In genomic region chr19:14370169-14370998, GRCh38 we compare ENCODE assay signal across 9 cellular contexts. TPM values are rescaled to one million over a fixed set of nuclear protein-coding genes. Genes with fewer than 3 reads are reported as not detected.
DNase-seq lines count a peak whose midpoint lies in the region; ATAC-seq, FAIRE-seq and TF ChIP-seq lines count a peak whose summit lies in the region.
"Had no signal": no experiment of that assay in that cellular context is flagged by ENCODE, and none has a peak within 500 bp of the region (broad histone marks: within the 10 kb centered on the region; RNA-seq: fewer than 3 reads in every experiment).

No MANE protein-coding gene starts in this region.

- FAIRE-seq in GM12891 (lab: Jason Lieb, UNC), result no peak
- FAIRE-seq: TTC549 had no signal

- H3K27me3 Mint-ChIP-seq in CD4-positive, CD25-positive, alpha-beta regulatory T cell, result peaks cover 6% of the 10 kb centered on the region
- H3K27me3 Mint-ChIP-seq in activated naive CD8-positive, alpha-beta T cell, result no peaks in the 10 kb centered on the region
- no peaks in the 10 kb centered on the region for H3K27me3 Mint-ChIP-seq in nephron (ENCODE audit: low read depth)

- H3K36me3 ChIP-seq in CD4-positive, CD25-positive, alpha-beta regulatory T cell (ENCODE audit: control insufficient read depth, insufficient read depth, low read length), result no peaks in the 10 kb centered on the region
- H3K36me3 ChIP-seq in MG63, result no peaks in the 10 kb centered on the region

- peaks cover 85% of the 10 kb centered on the region for H3K4me1 ChIP-seq in CD4-positive, CD25-positive, alpha-beta regulatory T cell (ENCODE audit: control insufficient read depth, insufficient read depth, low read length, poor library complexity, severe bottlenecking)

- no peak for TF ChIP-seq POLR2A in GM12891 (IDR thresholded peaks at IDR 0.05; ENCODE audit: low read depth, low read length)

- intact Hi-C loops in posterior cingulate gyrus (cut with DNase I), result no loop called here

- H3K36me3 Mint-ChIP-seq in CD4-positive, CD25-positive, alpha-beta regulatory T cell, result no peaks in the 10 kb centered on the region
- peaks cover 2% of the 10 kb centered on the region for H3K36me3 Mint-ChIP-seq in activated naive CD8-positive, alpha-beta T cell
- H3K36me3 Mint-ChIP-seq in nephron (ENCODE audit: low read depth), result no peaks in the 10 kb centered on the region

- H3K9me3 Mint-ChIP-seq in CD4-positive, CD25-positive, alpha-beta regulatory T cell, result peaks cover 0 to 2% (median 0%) of the 10 kb centered on the region in 7 donors
- H3K9me3 Mint-ChIP-seq in activated naive CD8-positive, alpha-beta T cell (ENCODE audit: low read depth), result no peaks in the 10 kb centered on the region
- H3K9me3 Mint-ChIP-seq in nephron, result no peaks in the 10 kb centered on the region

- peak; percentile 23 to 29 for ATAC-seq in CD4-positive, CD25-positive, alpha-beta regulatory T cell (ENCODE audit: low read depth in 2 of 2)

- no peaks in the 10 kb centered on the region for H3K9me3 ChIP-seq in CD4-positive, CD25-positive, alpha-beta regulatory T cell (ENCODE audit: control insufficient read depth in 2 of 2, low read length in 2 of 2)
- H3K9me3 ChIP-seq in MG63, result no peaks in the 10 kb centered on the region

- H3K27ac ChIP-seq in CD4-positive, CD25-positive, alpha-beta regulatory T cell (ENCODE audit: insufficient read depth, low read length, poor library complexity, severe bottlenecking), result peak overlapping the region; percentile 99

- peaks cover 15 to 78% (median 36%) of the 10 kb centered on the region in 4 donors for H3K4me1 Mint-ChIP-seq in CD4-positive, CD25-positive, alpha-beta regulatory T cell
- H3K4me1 Mint-ChIP-seq in activated naive CD8-positive, alpha-beta T cell (ENCODE audit: low read depth), result peaks cover 73% of the 10 kb centered on the region
- peaks cover 24% of the 10 kb centered on the region for H3K4me1 Mint-ChIP-seq in nephron

- peak overlapping the region; percentile 92 to 99 (median 99) for H3K27ac Mint-ChIP-seq in CD4-positive, CD25-positive, alpha-beta regulatory T cell
- H3K27ac Mint-ChIP-seq in activated naive CD8-positive, alpha-beta T cell, result peak overlapping the region; percentile 100
- H3K27ac Mint-ChIP-seq in nephron, result peak overlapping the region; percentile 53 to 86 (median 73)

- H3K4me3 Mint-ChIP-seq in CD4-positive, CD25-positive, alpha-beta regulatory T cell, result peak overlapping the region; percentile 87 to 95 (median 91)
- H3K4me3 Mint-ChIP-seq in activated naive CD8-positive, alpha-beta T cell, result peak overlapping the region; percentile 90
- no peak overlapping the region for H3K4me3 Mint-ChIP-seq in nephron

- no peak for TF ChIP-seq CTCF in nephron (IDR thresholded peaks at IDR 0.05; ENCODE audit: unreplicated experiment in 3 of 3)

- H3K27me3 ChIP-seq in CD4-positive, CD25-positive, alpha-beta regulatory T cell (ENCODE audit: control insufficient read depth, insufficient read depth, low read length), result no peaks in the 10 kb centered on the region
- H3K27me3 ChIP-seq in MG63, result no peaks in the 10 kb centered on the region

- DNase-seq in CD4-positive, CD25-positive, alpha-beta regulatory T cell, result peak; percentile 56 to 77 (median 67)
- DNase-seq in NOMO-1 (lab: John Stamatoyannopoulos, UW; ENCODE audit: unreplicated experiment in 2 of 2), result peak; percentile 41 to 64
- DNase-seq in GM12891 (ENCODE audit: insufficient read length, low spot score), result no peak
- no peak for DNase-seq in NCI-H526 treated with DMSO at 0.1 percent for 48 hours (lab: John Stamatoyannopoulos, UW)
- no peak for DNase-seq in posterior cingulate gyrus
- no peak for DNase-seq in MG63

- peak overlapping the region; percentile 73 for H3K4me3 ChIP-seq in CD4-positive, CD25-positive, alpha-beta regulatory T cell (ENCODE audit: low read depth, low read length)
- no peak overlapping the region for H3K4me3 ChIP-seq in MG63

TF ChIP-seq in GM12891, 5 proteins besides CTCF, POLR2A, EP300 and RAD21:
- TF ChIP-seq POLR2AphosphoS5 (IDR thresholded peaks at IDR 0.05; ENCODE audit: low read depth, low read length) (no peak), TAF1 (IDR thresholded peaks at IDR 0.05; ENCODE audit: low read depth, low read length) (no peak), SPI1 (IDR thresholded peaks at IDR 0.05; ENCODE audit: low read depth, low read length) (no peak), POU2F2 (IDR thresholded peaks at IDR 0.05; ENCODE audit: low read depth, low read length) (no peak), PAX5 (IDR thresholded peaks at IDR 0.05; ENCODE audit: insufficient read depth, low read length, severe bottlenecking) (no peak)

RNA-seq across cellular contexts. Expression of gene ADGRE5, which starts 10.9 kb away (rescaled TPM):
- 670 TPM for total RNA-seq in CD4-positive, CD25-positive, alpha-beta regulatory T cell
- polyA plus RNA-seq in CD4-positive, CD25-positive, alpha-beta regulatory T cell, result 100 to 1,000 TPM; 122 to 174 (median 144) TPM
- polyA plus RNA-seq in GM12891 (2012; ENCODE audit: low read depth, missing spikeins), result 59.8 TPM
- total RNA-seq in MG63 (2014; rRNA removed; shearing (Covaris generic); ENCODE audit: low replicate concordance), result 37.5 and 56.7 TPM in 2 replicates

RNA-seq across cellular contexts. Expression of gene DDX39A, which starts 48.8 kb away (rescaled TPM):
- 232 TPM for total RNA-seq in CD4-positive, CD25-positive, alpha-beta regulatory T cell
- 100 to 1,000 TPM; 110 to 150 (median 125) TPM for polyA plus RNA-seq in CD4-positive, CD25-positive, alpha-beta regulatory T cell
- polyA plus RNA-seq in GM12891 (2012; ENCODE audit: low read depth, missing spikeins), result 153 TPM
- total RNA-seq in MG63 (2014; rRNA removed; shearing (Covaris generic); ENCODE audit: low replicate concordance), result 227 and 342 TPM in 2 replicates

Comparison
In these comparisons a context has a peak if more than half of its experiments do, and no peak if none do; other contexts are left out.
1. DNase-seq: peak in CD4-positive, CD25-positive, alpha-beta regulatory T cell (3 of 3) and NOMO-1 (2 of 2); none in GM12891 (single experiment), NCI-H526 treated with DMSO at 0.1 percent for 48 hours (single experiment), posterior cingulate gyrus (0 of 10) and MG63 (single experiment).
2. H3K4me3 Mint-ChIP-seq: peak in CD4-positive, CD25-positive, alpha-beta regulatory T cell (4 of 4) and activated naive CD8-positive, alpha-beta T cell (single experiment); none in nephron (0 of 3).
3. RNA of gene ADGRE5, which starts 10.9 kb away (total RNA-seq): 670 TPM in CD4-positive, CD25-positive, alpha-beta regulatory T cell (single experiment); 37.5 to 56.7 TPM in MG63; every median in the first group is over 10 times any median in the second.
4. Peak in every context shown above with its lines, with median percentiles within 50 percentile points of each other: H3K27ac Mint-ChIP-seq.